17 cellular contexts compared by ENCODE assay signal in genomic region chrX:17414057-17414658, GRCh38. TPM values are rescaled to one million over a fixed set of nuclear protein-coding genes. Genes with fewer than 3 reads are reported as not detected.
DNase-seq lines count a peak whose midpoint lies in the region; ATAC-seq, FAIRE-seq and TF ChIP-seq lines count a peak whose summit lies in the region.
"Had no signal": no experiment of that assay in that cellular context is flagged by ENCODE, and none has a peak within 500 bp of the region (broad histone marks: within the 10 kb centered on the region; RNA-seq: fewer than 3 reads in every experiment).

No MANE protein-coding gene starts in this region.

- TF ChIP-seq CTCF in MCF 10A (IDR thresholded peaks at IDR 0.05; ENCODE audit: unreplicated experiment) (no peak), kidney (IDR thresholded peaks at IDR 0.05; ENCODE audit: borderline replicate concordance, extremely low read depth, insufficient read depth) (no peak), thoracic aorta (IDR thresholded peaks at IDR 0.05) (no peak), heart left ventricle (IDR thresholded peaks at IDR 0.05) (no peak)

- peak overlapping the region; percentile 23 to 28 for H3K27ac ChIP-seq in kidney (ENCODE audit: low read depth in 2 of 2, low read length in 2 of 2)
- H3K27ac ChIP-seq in thoracic aorta = peak overlapping the region in 1 of 2 donors; percentile 61
- H3K27ac ChIP-seq in heart left ventricle = no peak overlapping the region
- H3K27ac ChIP-seq: dorsolateral prefrontal cortex, HL-60, parathyroid adenoma had no signal

- peak overlapping the region; percentile 8 for H3K27ac Mint-ChIP-seq in MCF 10A (ENCODE audit: low read depth, unreplicated experiment)
- H3K27ac Mint-ChIP-seq: activated CD8-positive, alpha-beta T cell treated with anti-CD3 and anti-CD28 coated beads, Interleukin-2, amount 10 ng/mL, durations not matched to agents 7 days and 5 days; CD4-positive, CD25-positive, alpha-beta regulatory T cell had no signal

- H3K4me3 ChIP-seq in kidney (ENCODE audit: low read length in 2 of 2) (no peak overlapping the region), thoracic aorta (peak overlapping the region; percentile 41), heart left ventricle (no peak overlapping the region)
- H3K4me3 ChIP-seq: dorsolateral prefrontal cortex had no signal

- H3K9me3 ChIP-seq in kidney (ENCODE audit: control insufficient read depth in 1 of 2, low read length in 2 of 2) (no peaks in the 10 kb centered on the region), thoracic aorta (no peaks in the 10 kb centered on the region), heart left ventricle (no peaks in the 10 kb centered on the region)

- H3K9me3 Mint-ChIP-seq in MCF 10A (ENCODE audit: unreplicated experiment) = no peaks in the 10 kb centered on the region

- intact Hi-C loops in MCF 10A (cut with micrococcal nuclease) (loop anchor here (5.0 kb wide), 1 partner anchor 37 kb away; the partner anchor contains the start of gene NHS), kidney (cut with DNase I) (no loop called here), heart left ventricle (cut with DNase I) (no loop called here)

- no peak overlapping the region for H3K4me3 Mint-ChIP-seq in MCF 10A (ENCODE audit: unreplicated experiment)
- H3K4me3 Mint-ChIP-seq: activated CD8-positive, alpha-beta T cell treated with anti-CD3 and anti-CD28 coated beads, Interleukin-2, amount 10 ng/mL, durations not matched to agents 7 days and 5 days; CD4-positive, CD25-positive, alpha-beta regulatory T cell had no signal

- CTCF ChIA-PET in MCF 10A (lab: Yijun Ruan, JAX) = interaction anchor here (0.6 to 1.2 kb wide), 2 partner anchors 116 to 177 kb away, joined by 3 to 5 read pairs; no protein-coding TSS in a partner anchor

- no peak for FAIRE-seq in kidney (lab: Jason Lieb, UNC)
- FAIRE-seq: frontal cortex had no signal

- H3K4me1 ChIP-seq in kidney (ENCODE audit: control insufficient read depth in 1 of 2, insufficient read depth in 1 of 2, low read depth in 1 of 2, low read length in 2 of 2) = peaks cover 4 to 11% of the 10 kb centered on the region in 2 donors
- peaks cover 6 to 37% of the 10 kb centered on the region in 2 donors for H3K4me1 ChIP-seq in thoracic aorta (ENCODE audit: control insufficient read depth in 1 of 2, low read depth in 2 of 2)
- peaks cover 0 to 13% (median 0%) of the 10 kb centered on the region in 12 donors for H3K4me1 ChIP-seq in heart left ventricle
- H3K4me1 ChIP-seq: parathyroid adenoma had no signal

- no TSS peak for BruUV-seq in MCF 10A (replicated peaks; lab: Mats Ljungman, UMichigan)

- ATAC-seq in thoracic aorta (ENCODE audit: insufficient number of reproducible peaks, low FRiP score, low read depth) (no peak), heart left ventricle (no peak)
- ATAC-seq: activated CD8-positive, alpha-beta T cell treated with anti-CD3 and anti-CD28 coated beads, Interleukin-2, amount 10 ng/mL, durations not matched to agents 7 days and 5 days had no signal

- H3K36me3 ChIP-seq in kidney (ENCODE audit: control insufficient read depth in 1 of 2, insufficient read depth in 2 of 2, low read length in 2 of 2) (no peaks in the 10 kb centered on the region), thoracic aorta (no peaks in the 10 kb centered on the region), heart left ventricle (no peaks in the 10 kb centered on the region)

- no peaks in the 10 kb centered on the region for H3K36me3 Mint-ChIP-seq in MCF 10A (ENCODE audit: insufficient read depth, unreplicated experiment)
- H3K36me3 Mint-ChIP-seq: CD4-positive, CD25-positive, alpha-beta regulatory T cell had no signal

- POLR2A ChIA-PET in MCF 10A (lab: Yijun Ruan, JAX) = interaction anchor here (0.6 to 1.6 kb wide), 7 partner anchors 38 to 326 kb away, joined by 3 to 9 read pairs (median 3); no protein-coding TSS in a partner anchor

- H3K4me1 Mint-ChIP-seq in MCF 10A (ENCODE audit: insufficient read depth, unreplicated experiment) = peaks cover 32% of the 10 kb centered on the region
- H3K4me1 Mint-ChIP-seq: CD4-positive, CD25-positive, alpha-beta regulatory T cell had no signal

- peaks cover 35% of the 10 kb centered on the region for H3K27me3 Mint-ChIP-seq in MCF 10A (ENCODE audit: insufficient read depth, unreplicated experiment)
- H3K27me3 Mint-ChIP-seq: CD4-positive, CD25-positive, alpha-beta regulatory T cell had no signal

- TF ChIP-seq POLR2A in heart left ventricle (IDR thresholded peaks at IDR 0.05) = no peak

- H3K9ac ChIP-seq in kidney (ENCODE audit: low read length in 2 of 2) = no peak overlapping the region
- H3K9ac ChIP-seq: parathyroid adenoma had no signal

- peak; percentile 19 for DNase-seq in NOMO-1 treated with DMSO at 0.1 percent for 48 hours (lab: John Stamatoyannopoulos, UW; ENCODE audit: unreplicated experiment)
- peak; percentile 59 for DNase-seq in MCF 10A (ENCODE audit: unreplicated experiment)
- no peak for DNase-seq in kidney
- DNase-seq in thoracic aorta (ENCODE audit: low spot score) = no peak
- no peak for DNase-seq in RKO (ENCODE audit: low spot score)
- no peak for DNase-seq in heart left ventricle
- no peak for DNase-seq in NCI-H748 (lab: John Stamatoyannopoulos, UW; ENCODE audit: unreplicated experiment)
- DNase-seq: activated CD8-positive, alpha-beta T cell treated with anti-CD3 and anti-CD28 coated beads, Interleukin-2, amount 10 ng/mL, durations not matched to agents 7 days and 5 days; activated effector memory CD4-positive, alpha-beta T cell treated with anti-CD3 and anti-CD28 coated beads, Interleukin-2, amount 50 U/mL, for 16 hours; CD4-positive, CD25-positive, alpha-beta regulatory T cell; dorsolateral prefrontal cortex; NCI-H1694 treated with DMSO at 0.1 percent for 48 hours; NCI-H774; SIG-M5 had no signal

- no peaks in the 10 kb centered on the region for H3K27me3 ChIP-seq in thoracic aorta (replicated peaks; ENCODE audit: insufficient read depth)
- peaks cover 0 to 17% (median 0%) of the 10 kb centered on the region in 9 donors for H3K27me3 ChIP-seq in heart left ventricle

- WGBS in heart left ventricle, 4 donors = 75 to 88% (median 81%) methylated on average over 7 of the region's 7 CpGs

RNA-seq across cellular contexts. Expression of gene NHS, which starts 39.2 kb away (rescaled TPM):
- total RNA-seq in MCF 10A (2022) (3.6 and 6.2 TPM in 2 replicates), kidney (28.9 TPM), thoracic aorta (10 to 100 TPM; 23.3 to 29.6 TPM), heart left ventricle (1 to 10 TPM in 7 of 9 donors, under 1 TPM in 2; 0.67 to 3.4 (median 1.7) TPM)
- polyA plus RNA-seq in kidney (ENCODE audit: insufficient read depth, low read depth, low replicate concordance) (3.1 TPM), heart left ventricle (under 1 TPM; 0.22 to 0.38 TPM)

Comparison
In these comparisons a context has a peak if more than half of its experiments do, and no peak if none do; other contexts are left out.
1. DNase-seq: peak in NOMO-1 treated with DMSO at 0.1 percent for 48 hours (single experiment) and MCF 10A (single experiment); none in kidney (single experiment), thoracic aorta (single experiment), RKO (single experiment), heart left ventricle (0 of 5) and NCI-H748 (single experiment).
2. H3K27ac ChIP-seq: peak in kidney (2 of 2); none in heart left ventricle (0 of 12).